In the genomic region with DNA sequence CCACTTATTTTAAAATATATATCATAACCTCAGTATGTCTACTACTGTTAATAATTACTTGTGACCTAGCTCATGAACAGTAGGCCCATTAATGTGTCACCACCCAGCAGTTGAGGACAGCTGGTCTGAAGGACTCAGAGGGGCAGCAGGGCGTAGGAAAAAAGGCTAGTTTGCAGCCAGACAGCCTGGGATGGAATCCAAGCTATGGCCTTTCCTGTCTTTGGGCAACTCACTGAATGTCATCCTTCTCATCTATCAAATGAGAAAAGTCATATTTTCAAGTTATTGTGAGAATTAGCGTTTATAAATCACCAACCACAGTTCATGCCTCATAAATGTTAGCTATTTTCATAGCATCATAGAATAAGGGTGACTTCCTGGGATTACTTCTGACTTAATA, we compare ENCODE assay signal across 12 cellular contexts. TPM values are rescaled to one million over a fixed set of nuclear protein-coding genes. Genes with fewer than 3 reads are reported as not detected.
DNase-seq lines count a peak whose midpoint lies in the region; ATAC-seq, FAIRE-seq and TF ChIP-seq lines count a peak whose summit lies in the region.
"Had no signal": no experiment of that assay in that cellular context is flagged by ENCODE, and none has a peak within 500 bp of the region (broad histone marks: within the 10 kb centered on the region; RNA-seq: fewer than 3 reads in every experiment).

No MANE protein-coding gene starts in this region.

- POLR2A ChIA-PET in activated B cell treated with CpG ODN at 0.5 μM for 24 hours (lab: Charles Lee): interaction anchor here (0.7 kb wide), 3 partner anchors 61 to 187 kb away, joined by 3 to 9 read pairs (median 6); no protein-coding TSS in a partner anchor

- CTCF ChIA-PET in activated B cell treated with CpG ODN at 0.5 μM for 24 hours (lab: Charles Lee): interaction anchor here (1.9 kb wide), 1 partner anchor 12 kb away, joined by 5 read pairs; a partner anchor contains a TSS

- H3K4me1 Mint-ChIP-seq in activated B cell treated with CpG ODN at 0.5 μM for 24 hours (peaks cover 60% of the 10 kb centered on the region), CD14-positive monocyte (peaks cover 17% of the 10 kb centered on the region)

- TF ChIP-seq CTCF in AG10803 (conservative IDR thresholded peaks at IDR 0.05; ENCODE audit: low read length) (no peak), activated B cell treated with CpG ODN at 0.5 μM for 24 hours (IDR thresholded peaks at IDR 0.05) (no peak), CD14-positive monocyte (IDR thresholded peaks at IDR 0.05) (no peak)

- H3K27me3 Mint-ChIP-seq in activated B cell treated with CpG ODN at 0.5 μM for 24 hours (no peaks in the 10 kb centered on the region), CD14-positive monocyte (ENCODE audit: low read depth in 3 of 3) (peaks cover 0 to 2% (median 2%) of the 10 kb centered on the region in 3 donors)

- DNase-seq in AG10803 (ENCODE audit: low read depth) (peak; percentile 77), HCEC 1CT (peak; percentile 14), activated B cell treated with CpG ODN at 0.5 μM for 24 hours (no peak), kidney tubule cell (ENCODE audit: low spot score) (peak; percentile 84), GM12891 (ENCODE audit: insufficient read length, low spot score) (no peak), CD14-positive monocyte (ENCODE audit: low spot score) (no peak)
- DNase-seq in stimulated activated CD4-positive, alpha-beta T cell treated with anti-CD3 and anti-CD28 coated beads, Interleukin-4, amount 100 ng/mL, for 4 hours: no peak
- DNase-seq: activated T-cell treated with anti-CD3 and anti-CD28 coated beads, Interleukin-2, amount 50 U/mL, for 1 hour; AML-193; lower lobe of right lung had no signal

- H3K9me3 Mint-ChIP-seq in activated B cell treated with CpG ODN at 0.5 μM for 24 hours: no peaks in the 10 kb centered on the region
- peaks cover 0 to 4% (median 0%) of the 10 kb centered on the region in 7 donors for H3K9me3 Mint-ChIP-seq in CD14-positive monocyte

- ATAC-seq in activated B cell treated with CpG ODN at 0.5 μM for 24 hours (ENCODE audit: low read depth) (no peak), HG03342 (IDR thresholded peaks at IDR 0.05; ENCODE audit: unreplicated experiment) (no peak)
- ATAC-seq: K562, lower lobe of right lung had no signal

- intact Hi-C loops in activated B cell treated with CpG ODN at 0.5 μM for 24 hours (cut with micrococcal nuclease): no loop called here
- intact Hi-C loops in CD14-positive monocyte (cut with micrococcal nuclease): no loop called here

- H3K4me3 ChIP-seq in AG10803 (ENCODE audit: low read length): no peak overlapping the region
- H3K4me3 ChIP-seq: K562, lower lobe of right lung had no signal

- no peak for FAIRE-seq in GM12891 (lab: Jason Lieb, UNC)
- FAIRE-seq: K562 had no signal

- H3K36me3 Mint-ChIP-seq in activated B cell treated with CpG ODN at 0.5 μM for 24 hours (ENCODE audit: low read depth) (peaks cover 11% of the 10 kb centered on the region), CD14-positive monocyte (no peaks in the 10 kb centered on the region)

- H3K4me3 Mint-ChIP-seq in activated B cell treated with CpG ODN at 0.5 μM for 24 hours (no peak overlapping the region), CD14-positive monocyte (no peak overlapping the region)

- peak overlapping the region; percentile 37 for H3K27ac Mint-ChIP-seq in activated B cell treated with CpG ODN at 0.5 μM for 24 hours
- no peak overlapping the region for H3K27ac Mint-ChIP-seq in CD14-positive monocyte

- TF ChIP-seq POLR2A in GM12891 (IDR thresholded peaks at IDR 0.05; ENCODE audit: low read depth, low read length): no peak

TF ChIP-seq in GM12891, 5 proteins besides CTCF, POLR2A, EP300 and RAD21:
- TF ChIP-seq TAF1 (IDR thresholded peaks at IDR 0.05; ENCODE audit: low read depth, low read length) (no peak), PAX5 (IDR thresholded peaks at IDR 0.05; ENCODE audit: insufficient read depth, low read length, severe bottlenecking) (no peak), POU2F2 (IDR thresholded peaks at IDR 0.05; ENCODE audit: low read depth, low read length) (no peak), SPI1 (IDR thresholded peaks at IDR 0.05; ENCODE audit: low read depth, low read length) (no peak), POLR2AphosphoS5 (IDR thresholded peaks at IDR 0.05; ENCODE audit: low read depth, low read length) (no peak)

RNA-seq across cellular contexts. Expression of a gene that starts 12.3 kb away (rescaled TPM):
- 56.9 and 64.1 TPM in 2 replicates for total RNA-seq in activated B cell treated with CpG ODN at 0.5 μM for 24 hours
- 4.0 TPM for polyA plus RNA-seq in GM12891 (2012; ENCODE audit: low read depth, missing spikeins)
- polyA plus RNA-seq in CD14-positive monocyte: under 1 TPM; 0.23 to 0.36 TPM

Comparison
In these comparisons a context has a peak if more than half of its experiments do, and no peak if none do; other contexts are left out.
1. DNase-seq: peak in AG10803 (single experiment), HCEC 1CT (single experiment) and kidney tubule cell (single experiment); none in activated B cell treated with CpG ODN at 0.5 μM for 24 hours (single experiment), GM12891 (single experiment), CD14-positive monocyte (single experiment) and stimulated activated CD4-positive, alpha-beta T cell treated with anti-CD3 and anti-CD28 coated beads, Interleukin-4, amount 100 ng/mL, for 4 hours (0 of 2).